ENCODE assay signal across 1 cellular context in the genomic region with DNA sequence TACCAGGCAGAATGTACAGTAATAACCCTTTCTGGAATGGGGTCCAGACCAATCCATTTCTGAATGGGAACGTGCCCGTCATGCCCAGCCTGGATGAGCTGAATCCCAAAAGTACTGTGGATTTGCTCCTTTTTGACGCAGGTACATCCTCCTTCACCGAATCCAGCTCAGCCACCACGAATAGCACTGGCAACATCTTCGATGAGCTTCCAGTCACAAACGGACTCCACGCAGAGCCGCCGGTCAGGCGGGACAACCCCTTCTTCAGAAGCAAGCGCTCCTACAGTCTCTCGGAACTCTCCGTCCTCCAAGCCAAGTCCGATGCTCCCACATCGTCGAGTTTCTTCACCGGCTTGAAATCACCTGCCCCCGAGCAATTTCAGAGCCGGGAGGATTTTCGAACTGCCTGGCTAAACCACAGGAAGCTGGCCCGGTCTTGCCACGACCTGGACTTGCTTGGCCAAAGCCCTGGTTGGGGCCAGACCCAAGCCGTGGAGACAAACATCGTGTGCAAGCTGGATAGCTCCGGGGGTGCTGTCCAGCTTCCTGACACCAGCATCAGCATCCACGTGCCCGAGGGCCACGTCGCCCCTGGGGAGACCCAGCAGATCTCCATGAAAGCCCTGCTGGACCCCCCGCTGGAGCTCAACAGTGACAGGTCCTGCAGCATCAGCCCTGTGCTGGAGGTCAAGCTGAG.
TF ChIP-seq lines count a peak whose summit lies in the region.

No MANE protein-coding gene starts in this region.

TF ChIP-seq in HepG2, 621 proteins besides CTCF, POLR2A, EP300 and RAD21 (continued from another document):
- TF ChIP-seq, protein P1, sequence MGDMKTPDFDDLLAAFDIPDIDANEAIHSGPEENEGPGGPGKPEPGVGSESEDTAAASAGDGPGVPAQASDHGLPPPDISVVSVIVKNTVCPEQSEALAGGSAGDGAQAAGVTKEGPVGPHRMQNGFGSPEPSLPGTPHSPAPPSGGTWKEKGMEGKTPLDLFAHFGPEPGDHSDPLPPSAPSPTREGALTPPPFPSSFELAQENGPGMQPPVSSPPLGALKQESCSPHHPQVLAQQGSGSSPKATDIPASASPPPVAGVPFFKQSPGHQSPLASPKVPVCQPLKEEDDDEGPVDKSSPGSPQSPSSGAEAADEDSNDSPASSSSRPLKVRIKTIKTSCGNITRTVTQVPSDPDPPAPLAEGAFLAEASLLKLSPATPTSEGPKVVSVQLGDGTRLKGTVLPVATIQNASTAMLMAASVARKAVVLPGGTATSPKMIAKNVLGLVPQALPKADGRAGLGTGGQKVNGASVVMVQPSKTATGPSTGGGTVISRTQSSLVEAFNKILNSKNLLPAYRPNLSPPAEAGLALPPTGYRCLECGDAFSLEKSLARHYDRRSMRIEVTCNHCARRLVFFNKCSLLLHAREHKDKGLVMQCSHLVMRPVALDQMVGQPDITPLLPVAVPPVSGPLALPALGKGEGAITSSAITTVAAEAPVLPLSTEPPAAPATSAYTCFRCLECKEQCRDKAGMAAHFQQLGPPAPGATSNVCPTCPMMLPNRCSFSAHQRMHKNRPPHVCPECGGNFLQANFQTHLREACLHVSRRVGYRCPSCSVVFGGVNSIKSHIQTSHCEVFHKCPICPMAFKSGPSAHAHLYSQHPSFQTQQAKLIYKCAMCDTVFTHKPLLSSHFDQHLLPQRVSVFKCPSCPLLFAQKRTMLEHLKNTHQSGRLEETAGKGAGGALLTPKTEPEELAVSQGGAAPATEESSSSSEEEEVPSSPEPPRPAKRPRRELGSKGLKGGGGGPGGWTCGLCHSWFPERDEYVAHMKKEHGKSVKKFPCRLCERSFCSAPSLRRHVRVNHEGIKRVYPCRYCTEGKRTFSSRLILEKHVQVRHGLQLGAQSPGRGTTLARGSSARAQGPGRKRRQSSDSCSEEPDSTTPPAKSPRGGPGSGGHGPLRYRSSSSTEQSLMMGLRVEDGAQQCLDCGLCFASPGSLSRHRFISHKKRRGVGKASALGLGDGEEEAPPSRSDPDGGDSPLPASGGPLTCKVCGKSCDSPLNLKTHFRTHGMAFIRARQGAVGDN (CRISPR knock-in tag; IDR thresholded peaks at IDR 0.05) = 0 out of 2 replicates have a peak, but pooled peaks have one; percentile 10
- TF ChIP-seq IKZF1 (IDR thresholded peaks at IDR 0.05) = no peak
